ENCODE assay signal across 17 cellular contexts in genomic region chr13:23701646-23702045, GRCh38.
DNase-seq lines count a peak whose midpoint lies in the region; TF ChIP-seq lines count a peak whose summit lies in the region.
"Had no signal": no experiment of that assay in that cellular context is flagged by ENCODE, and none has a peak within 500 bp of the region (broad histone marks: within the 10 kb centered on the region; RNA-seq: fewer than 3 reads in every experiment).

No MANE protein-coding gene starts in this region.

- H3K4me3 ChIP-seq in fibroblast of pulmonary artery (replicated peaks; ENCODE audit: low read depth, low read length) (no peak overlapping the region), tibial artery (no peak overlapping the region)

- H3K4me1 Mint-ChIP-seq in type B pancreatic cell (ENCODE audit: unreplicated experiment), result peaks cover 29% of the 10 kb centered on the region

- H3K9me3 Mint-ChIP-seq in type B pancreatic cell, result no peaks in the 10 kb centered on the region
- H3K9me3 Mint-ChIP-seq: activated T-helper 2 cell treated with anti-CD3 and anti-CD28 coated beads, Interferon-gamma antibody, Interleukin-2, Interleukin-4, amounts not matched to agents 10 μg/mL and 5 μg/mL and 100 μg/mL, durations not matched to agents 14 hours and 24 hours and 36 hours; stimulated activated naive CD8-positive, alpha-beta T cell treated with anti-CD3 and anti-CD28 coated beads, Interleukin-15, Interleukin-2, amounts not matched to agents 100 ng/mL and 50 ng/mL, for 24 hours had no signal

- intact Hi-C loops in tibial artery (cut with DNase I; ENCODE audit: low total_unique reads), result no loop called here

- no peak for TF ChIP-seq CTCF in fibroblast of pulmonary artery (IDR thresholded peaks at IDR 0.05; ENCODE audit: low read length, missing control alignments)
- TF ChIP-seq CTCF in tibial artery (IDR thresholded peaks at IDR 0.05), result no peak
- TF ChIP-seq CTCF in type B pancreatic cell (conservative IDR thresholded peaks at IDR 0.05), result no peak

- H3K4me1 ChIP-seq in tibial artery, result peaks cover 0 to 5% (median 0%) of the 10 kb centered on the region in 4 donors

- H3K27me3 Mint-ChIP-seq in type B pancreatic cell, result no peaks in the 10 kb centered on the region
- H3K27me3 Mint-ChIP-seq: stimulated activated naive CD8-positive, alpha-beta T cell treated with anti-CD3 and anti-CD28 coated beads, Interleukin-15, Interleukin-2, amounts not matched to agents 100 ng/mL and 50 ng/mL, for 24 hours had no signal

- no peaks in the 10 kb centered on the region for H3K27me3 ChIP-seq in tibial artery

- no peaks in the 10 kb centered on the region for H3K36me3 Mint-ChIP-seq in type B pancreatic cell

- peak; percentile 34 for DNase-seq in RPMI7951 (ENCODE audit: low read depth)
- peak; percentile 94 for DNase-seq in fibroblast of pulmonary artery (ENCODE audit: low read depth)
- DNase-seq in myocyte (ENCODE audit: low read depth), result peak; percentile 100
- DNase-seq in tibial artery, result peak; percentile 93
- no peak for DNase-seq in caudate nucleus (lab: John Stamatoyannopoulos, UW)
- DNase-seq in SK-N-DZ (ENCODE audit: low spot score), result no peak
- no peak for DNase-seq in type B pancreatic cell (ENCODE audit: extremely low spot score, unreplicated experiment)
- DNase-seq in activated effector memory CD4-positive, alpha-beta T cell treated with Interleukin-2 at 50 U/mL for 16 hours, result no peak
- DNase-seq: activated CD4-positive, alpha-beta T cell treated with anti-CD3 and anti-CD28 coated beads, Interleukin-2, amount 50 U/mL, for 1 hour; central memory CD4-positive, alpha-beta T cell; foreskin melanocyte; MV-4-11; NCI-H226; PC-3; T-helper 17 cell had no signal

- peak overlapping the region in 1 of 2 donors; percentile 15 for H3K27ac ChIP-seq in tibial artery
- H3K27ac ChIP-seq in caudate nucleus (ENCODE audit: low read depth, low read length), result no peak overlapping the region

- H3K27ac Mint-ChIP-seq in type B pancreatic cell, result no peak overlapping the region
- H3K27ac Mint-ChIP-seq: activated T-helper 2 cell treated with anti-CD3 and anti-CD28 coated beads, Interferon-gamma antibody, Interleukin-2, Interleukin-4, amounts not matched to agents 10 μg/mL and 5 μg/mL and 100 μg/mL, durations not matched to agents 14 hours and 24 hours and 36 hours; stimulated activated naive CD8-positive, alpha-beta T cell treated with anti-CD3 and anti-CD28 coated beads, Interleukin-15, Interleukin-2, amounts not matched to agents 100 ng/mL and 50 ng/mL, for 24 hours; T-helper 17 cell had no signal

- no peaks in the 10 kb centered on the region for H3K36me3 ChIP-seq in tibial artery

- H3K9me3 ChIP-seq in tibial artery, result no peaks in the 10 kb centered on the region

- no peak overlapping the region for H3K4me3 Mint-ChIP-seq in type B pancreatic cell
- H3K4me3 Mint-ChIP-seq: stimulated activated naive CD8-positive, alpha-beta T cell treated with anti-CD3 and anti-CD28 coated beads, Interleukin-15, Interleukin-2, amounts not matched to agents 100 ng/mL and 50 ng/mL, for 24 hours; T-helper 17 cell had no signal

Comparison
In these comparisons a context has a peak if more than half of its experiments do, and no peak if none do; other contexts are left out.
1. DNase-seq: peak in RPMI7951 (single experiment), fibroblast of pulmonary artery (single experiment), myocyte (single experiment) and tibial artery (2 of 2); none in caudate nucleus (0 of 61), SK-N-DZ (single experiment), type B pancreatic cell (single experiment) and activated effector memory CD4-positive, alpha-beta T cell treated with Interleukin-2 at 50 U/mL for 16 hours (single experiment).